In genomic region chr14:103688906-103689902, GRCh38 we compare ENCODE assay signal across 1 cellular context.
TF ChIP-seq lines count a peak whose summit lies in the region.

No MANE protein-coding gene starts in this region.

TF ChIP-seq in WTC11, 78 proteins besides CTCF, POLR2A, EP300 and RAD21 (continued from another document):
- TF ChIP-seq PRDM15 (CRISPR knock-in tag; IDR thresholded peaks at IDR 0.05) = no peak
- TF ChIP-seq USF2 (CRISPR knock-in tag; IDR thresholded peaks at IDR 0.05) = no peak
- no peak for TF ChIP-seq JUN (CRISPR knock-in tag; IDR thresholded peaks at IDR 0.05)
- no peak for TF ChIP-seq AR (CRISPR knock-in tag; IDR thresholded peaks at IDR 0.05)
- no peak for TF ChIP-seq ZMAT4 (CRISPR knock-in tag; IDR thresholded peaks at IDR 0.05)
- no peak for TF ChIP-seq SMAD3 (CRISPR knock-in tag; IDR thresholded peaks at IDR 0.05; ENCODE audit: borderline replicate concordance)
- no peak for TF ChIP-seq PREB (CRISPR knock-in tag; IDR thresholded peaks at IDR 0.05; ENCODE audit: borderline replicate concordance)
- TF ChIP-seq NFYB (CRISPR knock-in tag; conservative IDR thresholded peaks at IDR 0.05; ENCODE audit: low read depth) = no peak
- TF ChIP-seq ATF1 (CRISPR knock-in tag; IDR thresholded peaks at IDR 0.05) = no peak
- no peak for TF ChIP-seq SOX15 (CRISPR knock-in tag; IDR thresholded peaks at IDR 0.05)
